Comparison of ENCODE assay signal across 16 cellular contexts in genomic region chr17:4357671-4358070, GRCh38. TPM values are rescaled to one million over a fixed set of nuclear protein-coding genes. Genes with fewer than 3 reads are reported as not detected.
A peak's percentile ranks its signal among the peaks of the same experiment; 100 is the strongest.
DNase-seq lines count a peak whose midpoint lies in the region; ATAC-seq and TF ChIP-seq lines count a peak whose summit lies in the region.
"Had no signal": no experiment of that assay in that cellular context is flagged by ENCODE, and none has a peak within 500 bp of the region (broad histone marks: within the 10 kb centered on the region; RNA-seq: fewer than 3 reads in every experiment).

No MANE protein-coding gene starts in this region.

- no peaks in the 10 kb centered on the region for H3K27me3 ChIP-seq in CD4-positive, alpha-beta memory T cell (ENCODE audit: insufficient read depth, low read length)
- H3K27me3 ChIP-seq in GM23338 (ENCODE audit: insufficient read depth) = no peaks in the 10 kb centered on the region

- POLR2A ChIA-PET in CD4-positive, alpha-beta memory T cell (lab: Charles Lee; ENCODE audit: partially characterized antibody) = interaction anchor here (1.4 kb wide), 1 partner anchor 21 kb away, joined by 4 read pairs; no protein-coding TSS in a partner anchor
- POLR2A ChIA-PET in activated B cell treated with CpG ODN at 0.5 μM for 24 hours (lab: Charles Lee) = interaction anchor here (1.0 to 1.4 kb wide), 3 partner anchors 8 to 39 kb away, joined by 4 to 5 read pairs (median 4); no protein-coding TSS in a partner anchor
- POLR2A ChIA-PET in naive thymus-derived CD8-positive, alpha-beta T cell (lab: Charles Lee) = no interaction called here

- CTCF ChIA-PET in CD4-positive, alpha-beta memory T cell (lab: Charles Lee; ENCODE audit: partially characterized antibody) = no interaction called here
- CTCF ChIA-PET in activated B cell treated with CpG ODN at 0.5 μM for 24 hours (lab: Charles Lee) = no interaction called here

- H3K4me1 ChIP-seq in CD4-positive, alpha-beta memory T cell (ENCODE audit: insufficient read depth, low read length) = peaks cover 71% of the 10 kb centered on the region
- H3K4me1 ChIP-seq in GM23338 (ENCODE audit: insufficient read depth) = peaks cover 36% of the 10 kb centered on the region

- no peak for DNase-seq in CD4-positive, alpha-beta memory T cell
- DNase-seq in GM23338 (ENCODE audit: low spot score) = no peak
- no peak for DNase-seq in activated B cell treated with CpG ODN at 0.5 μM for 24 hours
- no peak for DNase-seq in naive thymus-derived CD8-positive, alpha-beta T cell
- no peak for DNase-seq in NOMO-1 (lab: John Stamatoyannopoulos, UW; ENCODE audit: unreplicated experiment in 2 of 2)
- no peak for DNase-seq in activated CD8-positive, alpha-beta memory T cell treated with anti-CD3 and anti-CD28 coated beads for 24 hours
- DNase-seq: COR-L47, DMS153, KG1, MM.1S, NCI-H1105, NCI-H187, NCI-H774, SIG-M5, SW 1271 had no signal

- peaks cover 85% of the 10 kb centered on the region for H4K20me1 ChIP-seq in GM23338 (replicated peaks; ENCODE audit: insufficient read depth)

- H3F3A ChIP-seq in GM23338 (replicated peaks; ENCODE audit: low read depth) = no peaks in the 10 kb centered on the region

- H3K27ac Mint-ChIP-seq in CD4-positive, alpha-beta memory T cell = peak overlapping the region in 4 of 7 donors; percentile 5 to 86 (median 28)
- peak overlapping the region; percentile 56; the same call in 1 of the 2 replicates for H3K27ac Mint-ChIP-seq in GM23338
- peak overlapping the region; percentile 68 for H3K27ac Mint-ChIP-seq in activated B cell treated with CpG ODN at 0.5 μM for 24 hours
- H3K27ac Mint-ChIP-seq in naive thymus-derived CD8-positive, alpha-beta T cell = peak overlapping the region in 2 of 10 donors; percentile 10 to 19

- no peak overlapping the region for H3K4me2 ChIP-seq in GM23338

- H3K36me3 Mint-ChIP-seq in CD4-positive, alpha-beta memory T cell = peaks cover 4 to 10% of the 10 kb centered on the region in 2 donors
- H3K36me3 Mint-ChIP-seq in GM23338 (ENCODE audit: low read depth) = peaks cover 33% of the 10 kb centered on the region
- peaks cover 36% of the 10 kb centered on the region for H3K36me3 Mint-ChIP-seq in activated B cell treated with CpG ODN at 0.5 μM for 24 hours (ENCODE audit: low read depth)
- H3K36me3 Mint-ChIP-seq in naive thymus-derived CD8-positive, alpha-beta T cell = peaks cover 0 to 23% (median 0%) of the 10 kb centered on the region in 3 donors

- peaks cover 100% of the 10 kb centered on the region for H3K79me2 ChIP-seq in GM23338 (replicated peaks; ENCODE audit: insufficient read depth)

- no peak overlapping the region for H3K27ac ChIP-seq in CD4-positive, alpha-beta memory T cell (ENCODE audit: low read depth, low read length)
- no peak overlapping the region for H3K27ac ChIP-seq in GM23338 (ENCODE audit: low read depth)

- ATAC-seq in GM23338 (no peak), activated B cell treated with CpG ODN at 0.5 μM for 24 hours (ENCODE audit: low read depth) (no peak), GM18505 (IDR thresholded peaks at IDR 0.05; ENCODE audit: unreplicated experiment) (no peak)
- ATAC-seq in naive thymus-derived CD8-positive, alpha-beta T cell = no peak

- no peaks in the 10 kb centered on the region for H3K9me3 Mint-ChIP-seq in CD4-positive, alpha-beta memory T cell
- H3K9me3 Mint-ChIP-seq in GM23338 (no peaks in the 10 kb centered on the region), activated B cell treated with CpG ODN at 0.5 μM for 24 hours (no peaks in the 10 kb centered on the region)
- H3K9me3 Mint-ChIP-seq in naive thymus-derived CD8-positive, alpha-beta T cell = no peaks in the 10 kb centered on the region

- no peak overlapping the region for H2AFZ ChIP-seq in GM23338

- no peak overlapping the region for H3K4me3 ChIP-seq in CD4-positive, alpha-beta memory T cell (ENCODE audit: low read length in 2 of 2)
- H3K4me3 ChIP-seq in GM23338 = no peak overlapping the region

- H3K9me2 ChIP-seq in GM23338 (ENCODE audit: insufficient read depth) = no peaks in the 10 kb centered on the region

- peaks cover 42 to 72% (median 54%) of the 10 kb centered on the region in 4 donors for H3K4me1 Mint-ChIP-seq in CD4-positive, alpha-beta memory T cell
- peaks cover 37% of the 10 kb centered on the region for H3K4me1 Mint-ChIP-seq in GM23338
- peaks cover 55% of the 10 kb centered on the region for H3K4me1 Mint-ChIP-seq in activated B cell treated with CpG ODN at 0.5 μM for 24 hours
- peaks cover 17 to 67% (median 61%) of the 10 kb centered on the region in 4 donors for H3K4me1 Mint-ChIP-seq in naive thymus-derived CD8-positive, alpha-beta T cell

- no peak for TF ChIP-seq POLR2A in GM18505 (IDR thresholded peaks at IDR 0.05; ENCODE audit: borderline replicate concordance, extremely low read depth, insufficient read depth, insufficient read length)

- no peaks in the 10 kb centered on the region for H3K27me3 Mint-ChIP-seq in CD4-positive, alpha-beta memory T cell
- peaks cover 2% of the 10 kb centered on the region for H3K27me3 Mint-ChIP-seq in GM23338 (ENCODE audit: insufficient read depth, low read depth, poor library complexity)
- no peaks in the 10 kb centered on the region for H3K27me3 Mint-ChIP-seq in activated B cell treated with CpG ODN at 0.5 μM for 24 hours
- no peaks in the 10 kb centered on the region for H3K27me3 Mint-ChIP-seq in naive thymus-derived CD8-positive, alpha-beta T cell

- TF ChIP-seq CTCF in GM23338 (conservative IDR thresholded peaks at IDR 0.05; ENCODE audit: low read depth in 2 of 2) (no peak), activated B cell treated with CpG ODN at 0.5 μM for 24 hours (IDR thresholded peaks at IDR 0.05) (no peak)

- peak overlapping the region in 5 of 8 donors; percentile 29 to 75 (median 30) for H3K4me3 Mint-ChIP-seq in CD4-positive, alpha-beta memory T cell
- H3K4me3 Mint-ChIP-seq in GM23338 (no peak overlapping the region), activated B cell treated with CpG ODN at 0.5 μM for 24 hours (peak overlapping the region; percentile 24)
- H3K4me3 Mint-ChIP-seq in naive thymus-derived CD8-positive, alpha-beta T cell = peak overlapping the region in 6 of 10 donors; percentile 2 to 80 (median 68)

- H3K36me3 ChIP-seq in CD4-positive, alpha-beta memory T cell (ENCODE audit: insufficient read depth, low read length) = no peaks in the 10 kb centered on the region
- peaks cover 5% of the 10 kb centered on the region; the same call in 1 of the 2 replicates for H3K36me3 ChIP-seq in GM23338 (ENCODE audit: insufficient read depth)

- no peaks in the 10 kb centered on the region for H3K9me3 ChIP-seq in CD4-positive, alpha-beta memory T cell (ENCODE audit: control insufficient read depth in 1 of 2, low read length in 2 of 2)

- intact Hi-C loops in CD4-positive, alpha-beta memory T cell (cut with micrococcal nuclease) = no loop called here
- intact Hi-C loops in activated B cell treated with CpG ODN at 0.5 μM for 24 hours (cut with micrococcal nuclease) = loop anchor here (5.0 kb wide), 1 partner anchor 45 kb away; no protein-coding TSS in a partner anchor

TF ChIP-seq in GM23338, 12 proteins besides CTCF, POLR2A, EP300 and RAD21 (continues in another document):
- TF ChIP-seq ZNF331 (CRISPR knock-in tag; IDR thresholded peaks at IDR 0.05; ENCODE audit: low read depth) (no peak), NANOG (IDR thresholded peaks at IDR 0.05; ENCODE audit: borderline replicate concordance) (no peak), EZH2phosphoT487 (IDR thresholded peaks at IDR 0.05; ENCODE audit: unreplicated experiment) (no peak), STAT1 (IDR thresholded peaks at IDR 0.05; ENCODE audit: unreplicated experiment) (no peak)
- TF ChIP-seq, protein P1, sequence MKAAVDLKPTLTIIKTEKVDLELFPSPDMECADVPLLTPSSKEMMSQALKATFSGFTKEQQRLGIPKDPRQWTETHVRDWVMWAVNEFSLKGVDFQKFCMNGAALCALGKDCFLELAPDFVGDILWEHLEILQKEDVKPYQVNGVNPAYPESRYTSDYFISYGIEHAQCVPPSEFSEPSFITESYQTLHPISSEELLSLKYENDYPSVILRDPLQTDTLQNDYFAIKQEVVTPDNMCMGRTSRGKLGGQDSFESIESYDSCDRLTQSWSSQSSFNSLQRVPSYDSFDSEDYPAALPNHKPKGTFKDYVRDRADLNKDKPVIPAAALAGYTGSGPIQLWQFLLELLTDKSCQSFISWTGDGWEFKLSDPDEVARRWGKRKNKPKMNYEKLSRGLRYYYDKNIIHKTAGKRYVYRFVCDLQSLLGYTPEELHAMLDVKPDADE (IDR thresholded peaks at IDR 0.05) = no peak

RNA-seq across cellular contexts. Expression of gene UBE2G1, which starts 8.8 kb away (rescaled TPM):
- 10 to 100 TPM; 56.9 to 61.6 TPM for total RNA-seq in CD4-positive, alpha-beta memory T cell
- 10 to 100 TPM; 62.4 to 69.4 TPM for polyA plus RNA-seq in CD4-positive, alpha-beta memory T cell
- 145 and 161 TPM in 2 replicates for total RNA-seq in GM23338 (2014; rRNA removed; shearing (Covaris generic))
- 64.2 and 71.9 TPM in 2 replicates for polyA plus RNA-seq in GM23338 (2016; fragmentation: Nextera tagmentation; extraction: Ambion mirVana)
- 66.5 and 66.6 TPM in 2 replicates for total RNA-seq in activated B cell treated with CpG ODN at 0.5 μM for 24 hours
- 10 to 100 TPM; 57.2 to 64.5 TPM for total RNA-seq in naive thymus-derived CD8-positive, alpha-beta T cell
- 10 to 100 TPM; 42.7 to 56.5 (median 50.4) TPM for polyA plus RNA-seq in naive thymus-derived CD8-positive, alpha-beta T cell
